In the genomic region with DNA sequence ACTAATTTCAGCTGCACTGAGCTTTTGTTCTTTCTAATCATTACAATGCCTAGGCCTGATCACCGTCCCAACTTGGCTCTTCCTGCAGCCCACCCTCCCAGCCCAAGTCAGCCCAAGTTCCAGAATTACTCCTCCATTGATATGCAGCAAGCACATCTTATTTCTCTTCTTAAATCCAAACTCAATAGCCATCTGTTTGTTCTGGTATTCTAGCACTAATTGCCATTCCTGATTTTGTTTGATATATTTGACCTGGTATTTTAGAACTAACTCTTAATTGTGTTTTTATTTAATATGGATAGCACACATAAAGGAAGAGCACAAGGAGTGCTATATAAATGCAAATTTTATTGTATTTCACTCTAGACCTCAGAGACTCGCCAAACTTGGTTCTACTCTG, we compare ENCODE assay signal across 22 cellular contexts.
"Had no signal": no experiment of that assay in that cellular context is flagged by ENCODE, and none has a peak within 500 bp of the region (broad histone marks: within the 10 kb centered on the region; RNA-seq: fewer than 3 reads in every experiment).

No MANE protein-coding gene starts in this region.

- H3K36me3 ChIP-seq: esophagus muscularis mucosa, gastrocnemius medialis, heart right ventricle, pancreas, tibial artery, upper lobe of left lung, uterus had no signal

- ATAC-seq: gastrocnemius medialis; heart right ventricle; left lobe of liver; natural killer cell; pancreas; right cardiac atrium; stimulated activated memory B cell treated with anti-CD40 and anti-IgM and Interleukin-4, amounts not matched to agents 10 μg/mL and 1 μg/mL and 100 μg/mL, for 72 hours had no signal

- H3K4me1 ChIP-seq: esophagus muscularis mucosa, gastrocnemius medialis, pancreas, tibial artery, uterus had no signal

- DNase-seq: effector memory CD4-positive, alpha-beta T cell; gastrocnemius medialis; heart right ventricle; hypothalamus; islet precursor cell; mammary epithelial cell; natural killer cell; occipital lobe; pancreas; right cardiac atrium; stimulated activated CD4-positive, alpha-beta T cell treated with anti-CD3 and anti-CD28 coated beads, Interleukin-4, amount 100 ng/mL, for 1 hour; tibial artery; upper lobe of left lung; uterus had no signal

- H3K9me3 ChIP-seq: esophagus muscularis mucosa, gastrocnemius medialis, heart right ventricle, pancreas, tibial artery, upper lobe of left lung, uterus had no signal

- FAIRE-seq: pancreas had no signal

- H3K27me3 Mint-ChIP-seq: stimulated activated memory B cell treated with anti-CD40 and anti-IgM and Interleukin-4, amounts not matched to agents 10 μg/mL and 1 μg/mL and 100 μg/mL, for 72 hours had no signal

- H3K4me3 Mint-ChIP-seq: mesothelial cell of epicardium; natural killer cell; stimulated activated memory B cell treated with anti-CD40 and anti-IgM and Interleukin-4, amounts not matched to agents 10 μg/mL and 1 μg/mL and 100 μg/mL, for 72 hours; stimulated activated naive CD8-positive, alpha-beta T cell treated with anti-CD3 and anti-CD28 coated beads, Interleukin-15, Interleukin-2, amounts not matched to agents 100 ng/mL and 50 ng/mL, for 24 hours had no signal

- H3K27ac Mint-ChIP-seq: natural killer cell; progenitor cell of endocrine pancreas; stimulated activated memory B cell treated with anti-CD40 and anti-IgM and Interleukin-4, amounts not matched to agents 10 μg/mL and 1 μg/mL and 100 μg/mL, for 72 hours; stimulated activated naive CD8-positive, alpha-beta T cell treated with anti-CD3 and anti-CD28 coated beads, Interleukin-15, Interleukin-2, amounts not matched to agents 100 ng/mL and 50 ng/mL, for 24 hours had no signal

- H3K4me3 ChIP-seq: esophagus muscularis mucosa, gastrocnemius medialis, heart right ventricle, pancreas, smooth muscle cell, tibial artery, upper lobe of left lung, uterus had no signal

- H3K4me2 ChIP-seq: smooth muscle cell had no signal

- H3K9me3 Mint-ChIP-seq: natural killer cell; stimulated activated memory B cell treated with anti-CD40 and anti-IgM and Interleukin-4, amounts not matched to agents 10 μg/mL and 1 μg/mL and 100 μg/mL, for 72 hours; stimulated activated naive CD8-positive, alpha-beta T cell treated with anti-CD3 and anti-CD28 coated beads, Interleukin-15, Interleukin-2, amounts not matched to agents 100 ng/mL and 50 ng/mL, for 24 hours had no signal

- H3K36me3 Mint-ChIP-seq: natural killer cell; stimulated activated memory B cell treated with anti-CD40 and anti-IgM and Interleukin-4, amounts not matched to agents 10 μg/mL and 1 μg/mL and 100 μg/mL, for 72 hours had no signal

- H3K27ac ChIP-seq: epithelial cell of prostate, esophagus muscularis mucosa, gastrocnemius medialis, heart right ventricle, pancreas, tibial artery, upper lobe of left lung, uterus had no signal

- H3K27me3 ChIP-seq: esophagus muscularis mucosa, gastrocnemius medialis, heart right ventricle, pancreas, tibial artery, upper lobe of left lung, uterus had no signal

- H3K4me1 Mint-ChIP-seq: natural killer cell; stimulated activated memory B cell treated with anti-CD40 and anti-IgM and Interleukin-4, amounts not matched to agents 10 μg/mL and 1 μg/mL and 100 μg/mL, for 72 hours had no signal
